15 cellular contexts compared by ENCODE assay signal in genomic region chr18:35549515-35549914, GRCh38.
"Had no signal": no experiment of that assay in that cellular context is flagged by ENCODE, and none has a peak within 500 bp of the region (broad histone marks: within the 10 kb centered on the region; RNA-seq: fewer than 3 reads in every experiment).

No MANE protein-coding gene starts in this region.

- ATAC-seq: activated T-cell treated with anti-CD3 and anti-CD28 coated beads, Interleukin-2, amount 50 U/mL, for 72 hours; left colon; mucosa of descending colon; stimulated activated naive CD8-positive, alpha-beta T cell treated with anti-CD3 and anti-CD28 coated beads, Interleukin-15, amount 100 ng/mL, for 72 hours had no signal

- H3K36me3 ChIP-seq: esophagus muscularis mucosa had no signal

- H3K4me1 ChIP-seq: esophagus muscularis mucosa had no signal

- H3K27ac ChIP-seq: esophagus muscularis mucosa had no signal

- DNase-seq: activated CD4-positive, CD25-positive, alpha-beta regulatory T cell; activated CD8-positive, alpha-beta memory T cell treated with anti-CD3 and anti-CD28 coated beads for 24 hours; activated CD8-positive, alpha-beta memory T cell treated with anti-CD3 and anti-CD28 coated beads, Interleukin-2, amount 50 U/mL, for 48 hours; activated effector memory CD4-positive, alpha-beta T cell treated with anti-CD3 and anti-CD28 coated beads, Interleukin-2, amount 50 U/mL, for 16 hours; activated naive CD4-positive, alpha-beta T cell treated with anti-CD3 and anti-CD28 coated beads, Interleukin-2, amount 50 U/mL, for 16 hours; activated T-cell treated with anti-CD3 and anti-CD28 coated beads, Interleukin-2, amount 50 U/mL, for 72 hours; effector memory CD4-positive, alpha-beta T cell; left colon; mucosa of descending colon; naive B cell; stimulated activated naive CD8-positive, alpha-beta T cell treated with anti-CD3 and anti-CD28 coated beads, Interleukin-15, amount 100 ng/mL, for 72 hours; T-helper 1 cell; T-helper 9 cell; trophoblast cell had no signal

- H3K27me3 ChIP-seq: esophagus muscularis mucosa had no signal

- H3K4me3 ChIP-seq: esophagus muscularis mucosa, mucosa of descending colon had no signal

- H3K9me3 ChIP-seq: esophagus muscularis mucosa, mucosa of descending colon had no signal
